In the genomic region with DNA sequence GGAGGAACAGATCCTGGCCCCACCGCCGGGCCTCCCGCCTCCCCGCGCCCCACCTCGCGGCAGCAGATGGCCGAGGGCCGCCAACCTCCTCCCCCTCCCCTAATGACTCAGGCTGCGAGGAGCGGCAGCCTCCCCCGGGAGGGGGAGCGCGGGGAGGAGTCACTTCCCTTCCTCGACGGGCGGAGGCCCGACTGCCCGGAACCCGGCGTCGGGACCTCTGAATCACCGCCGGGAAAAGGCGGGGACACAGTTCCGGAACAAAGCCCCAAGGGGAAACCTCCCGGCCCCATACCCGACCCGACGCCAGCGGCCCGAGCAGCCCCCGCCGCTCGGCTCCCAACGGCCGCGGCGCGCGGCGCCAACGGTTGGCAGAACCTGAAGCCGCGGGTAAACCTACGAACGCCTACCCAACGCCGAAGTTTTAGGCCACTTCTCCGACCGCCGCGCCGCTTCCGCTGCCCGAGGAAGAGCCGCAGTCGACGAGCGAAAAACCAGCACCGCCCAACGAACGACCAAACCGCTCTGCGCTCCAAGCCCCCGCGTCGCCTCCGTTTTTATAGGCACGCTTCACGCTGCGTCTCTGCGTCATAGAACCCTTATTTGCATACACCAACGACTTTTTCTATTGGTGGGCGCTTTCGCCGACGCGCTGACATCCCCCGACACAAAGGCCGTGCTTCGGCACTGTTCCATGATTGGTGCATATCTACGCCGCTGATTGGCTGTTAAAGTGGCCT, we compare ENCODE assay signal across 1 cellular context.
TF ChIP-seq lines count a peak whose summit lies in the region.

No MANE protein-coding gene starts in this region.

TF ChIP-seq in HepG2, 621 proteins besides CTCF, POLR2A, EP300 and RAD21 (continues in another document):
- TF ChIP-seq SP1 (IDR thresholded peaks at IDR 0.05) (no peak), SP1 (CRISPR knock-in tag; IDR thresholded peaks at IDR 0.05) (peak; percentile 76; the same call in 1 of the 2 replicates), ZBTB21 (CRISPR knock-in tag; IDR thresholded peaks at IDR 0.05) (peak; percentile 68), ARNTL (CRISPR knock-in tag; IDR thresholded peaks at IDR 0.05) (peak; percentile 58; the same call in 1 of the 2 replicates), SP140L (CRISPR knock-in tag; IDR thresholded peaks at IDR 0.05; ENCODE audit: borderline replicate concordance) (peak; percentile 79; the same call in 1 of the 2 replicates), ZFP41 (CRISPR knock-in tag; IDR thresholded peaks at IDR 0.05; ENCODE audit: borderline replicate concordance) (peak; percentile 63; the same call in 1 of the 2 replicates), MXD4 (CRISPR knock-in tag; IDR thresholded peaks at IDR 0.05) (no peak; the same call in 1 of the 2 replicates), HOXA5 (CRISPR knock-in tag; IDR thresholded peaks at IDR 0.05) (peak; percentile 95), YEATS2 (CRISPR knock-in tag; IDR thresholded peaks at IDR 0.05; ENCODE audit: borderline replicate concordance) (peak; percentile 87), ZNF766 (CRISPR knock-in tag; IDR thresholded peaks at IDR 0.05; ENCODE audit: borderline replicate concordance) (peak; percentile 96), ZNF775 (CRISPR knock-in tag; IDR thresholded peaks at IDR 0.05; ENCODE audit: borderline replicate concordance) (no peak), GABPA (IDR thresholded peaks at IDR 0.05; ENCODE audit: low read depth, low read length) (peak; percentile 30; the same call in 1 of the 2 replicates), GABPA (CRISPR knock-in tag; IDR thresholded peaks at IDR 0.05; ENCODE audit: low read depth) (peak; percentile 48; the same call in 1 of the 2 replicates), ZBTB33 (CRISPR knock-in tag; IDR thresholded peaks at IDR 0.05) (no peak; the same call in none of the 2 replicates), ZNF382 (CRISPR knock-in tag; IDR thresholded peaks at IDR 0.05; ENCODE audit: borderline replicate concordance) (no peak), RFXAP (CRISPR knock-in tag; IDR thresholded peaks at IDR 0.05; ENCODE audit: borderline replicate concordance) (peak; percentile 98), DR1 (CRISPR knock-in tag; IDR thresholded peaks at IDR 0.05) (peak; percentile 99), ESRRA (CRISPR knock-in tag; IDR thresholded peaks at IDR 0.05; ENCODE audit: low read depth) (no peak), ZNF788 (CRISPR knock-in tag; IDR thresholded peaks at IDR 0.05; ENCODE audit: borderline replicate concordance) (0 out of 2 replicates have a peak, but pooled peaks have one; percentile 83), NONO (IDR thresholded peaks at IDR 0.05) (no peak), NONO (CRISPR knock-in tag; conservative IDR thresholded peaks at IDR 0.05) (peak; percentile 92), PCBP1 (IDR thresholded peaks at IDR 0.05; ENCODE audit: borderline replicate concordance, low read depth, low read length) (0 out of 2 replicates have a peak, but pooled peaks have one; percentile 28), ZBTB37 (CRISPR knock-in tag; IDR thresholded peaks at IDR 0.05) (no peak), ZNF34 (CRISPR knock-in tag; IDR thresholded peaks at IDR 0.05; ENCODE audit: borderline replicate concordance) (no peak), ZNF574 (CRISPR knock-in tag; IDR thresholded peaks at IDR 0.05) (peak; percentile 87), RXRB (CRISPR knock-in tag; IDR thresholded peaks at IDR 0.05; ENCODE audit: borderline replicate concordance) (peak; percentile 55; the same call in 1 of the 2 replicates), MEF2D (CRISPR knock-in tag; IDR thresholded peaks at IDR 0.05) (peak; percentile 88), CENPT (CRISPR knock-in tag; IDR thresholded peaks at IDR 0.05; ENCODE audit: low read depth) (no peak), ZNF841 (CRISPR knock-in tag; IDR thresholded peaks at IDR 0.05; ENCODE audit: borderline replicate concordance) (no peak)
- TF ChIP-seq, protein P1, sequence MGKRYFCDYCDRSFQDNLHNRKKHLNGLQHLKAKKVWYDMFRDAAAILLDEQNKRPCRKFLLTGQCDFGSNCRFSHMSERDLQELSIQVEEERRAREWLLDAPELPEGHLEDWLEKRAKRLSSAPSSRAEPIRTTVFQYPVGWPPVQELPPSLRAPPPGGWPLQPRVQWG (CRISPR knock-in tag; IDR thresholded peaks at IDR 0.05; ENCODE audit: borderline replicate concordance, low read depth), result no peak
- TF ChIP-seq, protein P2, sequence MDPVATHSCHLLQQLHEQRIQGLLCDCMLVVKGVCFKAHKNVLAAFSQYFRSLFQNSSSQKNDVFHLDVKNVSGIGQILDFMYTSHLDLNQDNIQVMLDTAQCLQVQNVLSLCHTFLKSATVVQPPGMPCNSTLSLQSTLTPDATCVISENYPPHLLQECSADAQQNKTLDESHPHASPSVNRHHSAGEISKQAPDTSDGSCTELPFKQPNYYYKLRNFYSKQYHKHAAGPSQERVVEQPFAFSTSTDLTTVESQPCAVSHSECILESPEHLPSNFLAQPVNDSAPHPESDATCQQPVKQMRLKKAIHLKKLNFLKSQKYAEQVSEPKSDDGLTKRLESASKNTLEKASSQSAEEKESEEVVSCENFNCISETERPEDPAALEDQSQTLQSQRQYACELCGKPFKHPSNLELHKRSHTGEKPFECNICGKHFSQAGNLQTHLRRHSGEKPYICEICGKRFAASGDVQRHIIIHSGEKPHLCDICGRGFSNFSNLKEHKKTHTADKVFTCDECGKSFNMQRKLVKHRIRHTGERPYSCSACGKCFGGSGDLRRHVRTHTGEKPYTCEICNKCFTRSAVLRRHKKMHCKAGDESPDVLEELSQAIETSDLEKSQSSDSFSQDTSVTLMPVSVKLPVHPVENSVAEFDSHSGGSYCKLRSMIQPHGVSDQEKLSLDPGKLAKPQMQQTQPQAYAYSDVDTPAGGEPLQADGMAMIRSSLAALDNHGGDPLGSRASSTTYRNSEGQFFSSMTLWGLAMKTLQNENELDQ (CRISPR knock-in tag; IDR thresholded peaks at IDR 0.05; ENCODE audit: borderline replicate concordance), result 0 out of 2 replicates have a peak, but pooled peaks have one; percentile 69
- TF ChIP-seq, protein P3, sequence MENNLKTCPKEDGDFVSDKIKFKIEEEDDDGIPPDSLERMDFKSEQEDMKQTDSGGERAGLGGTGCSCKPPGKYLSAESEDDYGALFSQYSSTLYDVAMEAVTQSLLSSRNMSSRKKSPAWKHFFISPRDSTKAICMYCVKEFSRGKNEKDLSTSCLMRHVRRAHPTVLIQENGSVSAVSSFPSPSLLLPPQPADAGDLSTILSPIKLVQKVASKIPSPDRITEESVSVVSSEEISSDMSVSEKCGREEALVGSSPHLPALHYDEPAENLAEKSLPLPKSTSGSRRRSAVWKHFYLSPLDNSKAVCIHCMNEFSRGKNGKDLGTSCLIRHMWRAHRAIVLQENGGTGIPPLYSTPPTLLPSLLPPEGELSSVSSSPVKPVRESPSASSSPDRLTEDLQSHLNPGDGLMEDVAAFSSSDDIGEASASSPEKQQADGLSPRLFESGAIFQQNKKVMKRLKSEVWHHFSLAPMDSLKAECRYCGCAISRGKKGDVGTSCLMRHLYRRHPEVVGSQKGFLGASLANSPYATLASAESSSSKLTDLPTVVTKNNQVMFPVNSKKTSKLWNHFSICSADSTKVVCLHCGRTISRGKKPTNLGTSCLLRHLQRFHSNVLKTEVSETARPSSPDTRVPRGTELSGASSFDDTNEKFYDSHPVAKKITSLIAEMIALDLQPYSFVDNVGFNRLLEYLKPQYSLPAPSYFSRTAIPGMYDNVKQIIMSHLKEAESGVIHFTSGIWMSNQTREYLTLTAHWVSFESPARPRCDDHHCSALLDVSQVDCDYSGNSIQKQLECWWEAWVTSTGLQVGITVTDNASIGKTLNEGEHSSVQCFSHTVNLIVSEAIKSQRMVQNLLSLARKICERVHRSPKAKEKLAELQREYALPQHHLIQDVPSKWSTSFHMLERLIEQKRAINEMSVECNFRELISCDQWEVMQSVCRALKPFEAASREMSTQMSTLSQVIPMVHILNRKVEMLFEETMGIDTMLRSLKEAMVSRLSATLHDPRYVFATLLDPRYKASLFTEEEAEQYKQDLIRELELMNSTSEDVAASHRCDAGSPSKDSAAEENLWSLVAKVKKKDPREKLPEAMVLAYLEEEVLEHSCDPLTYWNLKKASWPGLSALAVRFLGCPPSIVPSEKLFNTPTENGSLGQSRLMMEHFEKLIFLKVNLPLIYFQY (CRISPR knock-in tag; IDR thresholded peaks at IDR 0.05; ENCODE audit: borderline replicate concordance), result peak; percentile 73
- TF ChIP-seq, protein P4, sequence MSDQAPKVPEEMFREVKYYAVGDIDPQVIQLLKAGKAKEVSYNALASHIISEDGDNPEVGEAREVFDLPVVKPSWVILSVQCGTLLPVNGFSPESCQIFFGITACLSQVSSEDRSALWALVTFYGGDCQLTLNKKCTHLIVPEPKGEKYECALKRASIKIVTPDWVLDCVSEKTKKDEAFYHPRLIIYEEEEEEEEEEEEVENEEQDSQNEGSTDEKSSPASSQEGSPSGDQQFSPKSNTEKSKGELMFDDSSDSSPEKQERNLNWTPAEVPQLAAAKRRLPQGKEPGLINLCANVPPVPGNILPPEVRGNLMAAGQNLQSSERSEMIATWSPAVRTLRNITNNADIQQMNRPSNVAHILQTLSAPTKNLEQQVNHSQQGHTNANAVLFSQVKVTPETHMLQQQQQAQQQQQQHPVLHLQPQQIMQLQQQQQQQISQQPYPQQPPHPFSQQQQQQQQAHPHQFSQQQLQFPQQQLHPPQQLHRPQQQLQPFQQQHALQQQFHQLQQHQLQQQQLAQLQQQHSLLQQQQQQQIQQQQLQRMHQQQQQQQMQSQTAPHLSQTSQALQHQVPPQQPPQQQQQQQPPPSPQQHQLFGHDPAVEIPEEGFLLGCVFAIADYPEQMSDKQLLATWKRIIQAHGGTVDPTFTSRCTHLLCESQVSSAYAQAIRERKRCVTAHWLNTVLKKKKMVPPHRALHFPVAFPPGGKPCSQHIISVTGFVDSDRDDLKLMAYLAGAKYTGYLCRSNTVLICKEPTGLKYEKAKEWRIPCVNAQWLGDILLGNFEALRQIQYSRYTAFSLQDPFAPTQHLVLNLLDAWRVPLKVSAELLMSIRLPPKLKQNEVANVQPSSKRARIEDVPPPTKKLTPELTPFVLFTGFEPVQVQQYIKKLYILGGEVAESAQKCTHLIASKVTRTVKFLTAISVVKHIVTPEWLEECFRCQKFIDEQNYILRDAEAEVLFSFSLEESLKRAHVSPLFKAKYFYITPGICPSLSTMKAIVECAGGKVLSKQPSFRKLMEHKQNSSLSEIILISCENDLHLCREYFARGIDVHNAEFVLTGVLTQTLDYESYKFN (CRISPR knock-in tag; conservative IDR thresholded peaks at IDR 0.05), result peak; percentile 60
- TF ChIP-seq, protein P5, sequence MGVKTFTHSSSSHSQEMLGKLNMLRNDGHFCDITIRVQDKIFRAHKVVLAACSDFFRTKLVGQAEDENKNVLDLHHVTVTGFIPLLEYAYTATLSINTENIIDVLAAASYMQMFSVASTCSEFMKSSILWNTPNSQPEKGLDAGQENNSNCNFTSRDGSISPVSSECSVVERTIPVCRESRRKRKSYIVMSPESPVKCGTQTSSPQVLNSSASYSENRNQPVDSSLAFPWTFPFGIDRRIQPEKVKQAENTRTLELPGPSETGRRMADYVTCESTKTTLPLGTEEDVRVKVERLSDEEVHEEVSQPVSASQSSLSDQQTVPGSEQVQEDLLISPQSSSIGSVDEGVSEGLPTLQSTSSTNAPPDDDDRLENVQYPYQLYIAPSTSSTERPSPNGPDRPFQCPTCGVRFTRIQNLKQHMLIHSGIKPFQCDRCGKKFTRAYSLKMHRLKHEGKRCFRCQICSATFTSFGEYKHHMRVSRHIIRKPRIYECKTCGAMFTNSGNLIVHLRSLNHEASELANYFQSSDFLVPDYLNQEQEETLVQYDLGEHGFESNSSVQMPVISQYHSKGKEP (CRISPR knock-in tag; IDR thresholded peaks at IDR 0.05), result peak; percentile 96
